Comparison of ENCODE assay signal across 8 cellular contexts in the genomic region with DNA sequence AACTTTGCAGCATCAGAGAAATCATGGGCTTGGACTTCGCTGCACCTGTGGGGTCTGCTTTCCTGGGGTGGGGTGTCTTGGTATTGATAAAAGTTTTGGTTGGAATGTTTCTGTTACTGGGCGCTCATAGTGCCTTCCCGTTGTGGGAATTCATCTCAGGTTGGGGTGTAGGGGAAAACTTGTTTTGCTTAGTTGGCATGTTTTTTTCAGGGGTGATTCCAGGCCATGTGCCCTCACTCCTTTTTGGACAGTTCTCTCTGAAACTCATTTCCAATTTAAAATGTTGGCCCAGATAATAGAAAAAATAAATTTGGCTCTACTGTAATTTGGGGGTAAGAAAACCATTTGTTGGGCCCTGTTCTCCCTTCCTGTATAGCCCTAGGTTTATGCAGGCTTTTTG. TPM values are rescaled to one million over a fixed set of nuclear protein-coding genes. Genes with fewer than 3 reads are reported as not detected.
A peak's percentile ranks its signal among the peaks of the same experiment; 100 is the strongest.
DNase-seq lines count a peak whose midpoint lies in the region; ATAC-seq lines count a peak whose summit lies in the region.

No MANE protein-coding gene starts in this region.

- H3K27ac ChIP-seq in subcutaneous abdominal adipose tissue (ENCODE audit: low read depth, low read length) = no peak overlapping the region

- H3K4me3 Mint-ChIP-seq in activated CD4-positive, alpha-beta memory T cell treated with anti-CD3 and anti-CD28 coated beads, Interleukin-2, amount 10 ng/mL, durations not matched to agents 7 days and 5 days = peak overlapping the region; percentile 56
- H3K4me3 Mint-ChIP-seq in activated CD4-positive, alpha-beta memory T cell treated with anti-CD3 and anti-CD28 coated beads for 36 hours = no peak overlapping the region
- H3K4me3 Mint-ChIP-seq in activated naive CD8-positive, alpha-beta T cell = peak overlapping the region; percentile 78
- peak overlapping the region; percentile 72 to 83 (median 75) for H3K4me3 Mint-ChIP-seq in immature natural killer cell

- DNase-seq in activated CD4-positive, alpha-beta memory T cell treated with anti-CD3 and anti-CD28 coated beads, Interleukin-2, amount 10 ng/mL, durations not matched to agents 7 days and 5 days = no peak
- no peak for DNase-seq in activated CD4-positive, alpha-beta memory T cell treated with anti-CD3 and anti-CD28 coated beads for 36 hours
- DNase-seq in immature natural killer cell (no peak), NCI-H146 treated with DMSO at 0.1 percent for 48 hours (lab: John Stamatoyannopoulos, UW; ENCODE audit: unreplicated experiment) (no peak)

- peaks cover 0 to 6% (median 0%) of the 10 kb centered on the region in 5 donors for H3K27me3 ChIP-seq in subcutaneous abdominal adipose tissue (ENCODE audit: control insufficient read depth in 5 of 5, insufficient read depth in 4 of 5, low read length in 5 of 5)

- intact Hi-C loops in activated CD4-positive, alpha-beta memory T cell treated with anti-CD3 and anti-CD28 coated beads for 36 hours (cut with micrococcal nuclease) = loop anchor here (10.0 kb wide), 2 partner anchors 427 to 637 kb away; no protein-coding TSS in a partner anchor

- no peak overlapping the region for H3K9ac ChIP-seq in subcutaneous abdominal adipose tissue (ENCODE audit: low read length in 5 of 5)

- no peaks in the 10 kb centered on the region for H3K9me3 Mint-ChIP-seq in activated CD4-positive, alpha-beta memory T cell treated with anti-CD3 and anti-CD28 coated beads, Interleukin-2, amount 10 ng/mL, durations not matched to agents 7 days and 5 days
- no peaks in the 10 kb centered on the region for H3K9me3 Mint-ChIP-seq in activated CD4-positive, alpha-beta memory T cell treated with anti-CD3 and anti-CD28 coated beads for 36 hours
- H3K9me3 Mint-ChIP-seq in activated naive CD8-positive, alpha-beta T cell (ENCODE audit: low read depth) = no peaks in the 10 kb centered on the region
- no peaks in the 10 kb centered on the region for H3K9me3 Mint-ChIP-seq in immature natural killer cell

- no peak for ATAC-seq in HG03378 (IDR thresholded peaks at IDR 0.05; ENCODE audit: unreplicated experiment)
- no peak for ATAC-seq in HG02885 (IDR thresholded peaks at IDR 0.05; ENCODE audit: poor library complexity, unreplicated experiment)

- no peaks in the 10 kb centered on the region for H3K36me3 Mint-ChIP-seq in activated CD4-positive, alpha-beta memory T cell treated with anti-CD3 and anti-CD28 coated beads, Interleukin-2, amount 10 ng/mL, durations not matched to agents 7 days and 5 days (ENCODE audit: low read depth)
- no peaks in the 10 kb centered on the region for H3K36me3 Mint-ChIP-seq in activated CD4-positive, alpha-beta memory T cell treated with anti-CD3 and anti-CD28 coated beads for 36 hours
- H3K36me3 Mint-ChIP-seq in activated naive CD8-positive, alpha-beta T cell = no peaks in the 10 kb centered on the region
- H3K36me3 Mint-ChIP-seq in immature natural killer cell = no peaks in the 10 kb centered on the region

- peak overlapping the region in 4 of 5 donors; percentile 72 to 83 (median 75) for H3K4me3 ChIP-seq in subcutaneous abdominal adipose tissue (ENCODE audit: low read depth in 1 of 5, low read length in 5 of 5)

- peaks cover 30% of the 10 kb centered on the region for H3K27me3 Mint-ChIP-seq in activated CD4-positive, alpha-beta memory T cell treated with anti-CD3 and anti-CD28 coated beads, Interleukin-2, amount 10 ng/mL, durations not matched to agents 7 days and 5 days
- peaks cover 9% of the 10 kb centered on the region for H3K27me3 Mint-ChIP-seq in activated CD4-positive, alpha-beta memory T cell treated with anti-CD3 and anti-CD28 coated beads for 36 hours
- peaks cover 23% of the 10 kb centered on the region for H3K27me3 Mint-ChIP-seq in activated naive CD8-positive, alpha-beta T cell
- peaks cover 2 to 9% (median 5%) of the 10 kb centered on the region in 3 donors for H3K27me3 Mint-ChIP-seq in immature natural killer cell (ENCODE audit: low read depth in 3 of 3)

- H3K27ac Mint-ChIP-seq in activated CD4-positive, alpha-beta memory T cell treated with anti-CD3 and anti-CD28 coated beads, Interleukin-2, amount 10 ng/mL, durations not matched to agents 7 days and 5 days = no peak overlapping the region
- H3K27ac Mint-ChIP-seq in activated CD4-positive, alpha-beta memory T cell treated with anti-CD3 and anti-CD28 coated beads for 36 hours = no peak overlapping the region
- H3K27ac Mint-ChIP-seq in activated naive CD8-positive, alpha-beta T cell = no peak overlapping the region
- peak overlapping the region in 1 of 6 donors; percentile 15 for H3K27ac Mint-ChIP-seq in immature natural killer cell

- CTCF ChIA-PET in activated CD4-positive, alpha-beta memory T cell treated with anti-CD3 and anti-CD28 coated beads, Interleukin-2, amount 10 ng/mL, durations not matched to agents 7 days and 5 days (lab: Charles Lee) = interaction anchor here (0.9 kb wide), 1 partner anchor 260 kb away, joined by 3 read pairs; no protein-coding TSS in a partner anchor
- CTCF ChIA-PET in activated CD4-positive, alpha-beta memory T cell treated with anti-CD3 and anti-CD28 coated beads for 36 hours (lab: Charles Lee) = interaction anchor here (1.1 kb wide), 1 partner anchor 175 kb away, joined by 3 read pairs; no protein-coding TSS in a partner anchor

- POLR2A ChIA-PET in activated CD4-positive, alpha-beta memory T cell treated with anti-CD3 and anti-CD28 coated beads, Interleukin-2, amount 10 ng/mL, durations not matched to agents 7 days and 5 days (lab: Charles Lee) = interaction anchor here (1.2 kb wide), 1 partner anchor 651 kb away, joined by 3 read pairs; a partner anchor contains a TSS
- POLR2A ChIA-PET in activated CD4-positive, alpha-beta memory T cell treated with anti-CD3 and anti-CD28 coated beads for 36 hours (lab: Charles Lee) = no interaction called here

- peaks cover 0 to 18% (median 11%) of the 10 kb centered on the region in 5 donors for H3K4me1 ChIP-seq in subcutaneous abdominal adipose tissue (ENCODE audit: control insufficient read depth in 5 of 5, insufficient read depth in 5 of 5, low read length in 5 of 5)

- H3K4me1 Mint-ChIP-seq in activated CD4-positive, alpha-beta memory T cell treated with anti-CD3 and anti-CD28 coated beads, Interleukin-2, amount 10 ng/mL, durations not matched to agents 7 days and 5 days = peaks cover 11% of the 10 kb centered on the region
- H3K4me1 Mint-ChIP-seq in activated CD4-positive, alpha-beta memory T cell treated with anti-CD3 and anti-CD28 coated beads for 36 hours (ENCODE audit: low read depth) = peaks cover 4% of the 10 kb centered on the region
- peaks cover 3% of the 10 kb centered on the region for H3K4me1 Mint-ChIP-seq in activated naive CD8-positive, alpha-beta T cell (ENCODE audit: low read depth)
- H3K4me1 Mint-ChIP-seq in immature natural killer cell = peaks cover 7 to 21% of the 10 kb centered on the region in 2 donors

- no peaks in the 10 kb centered on the region for H3K36me3 ChIP-seq in subcutaneous abdominal adipose tissue (ENCODE audit: control insufficient read depth in 5 of 5, insufficient read depth in 5 of 5, low read length in 5 of 5)

- no peaks in the 10 kb centered on the region for H3K9me3 ChIP-seq in subcutaneous abdominal adipose tissue (ENCODE audit: control insufficient read depth in 5 of 5, low read length in 5 of 5)

RNA-seq across cellular contexts. Expression of a gene that starts 1.5 kb away (rescaled TPM):
- total RNA-seq in activated CD4-positive, alpha-beta memory T cell treated with anti-CD3 and anti-CD28 coated beads, Interleukin-2, amount 10 ng/mL, durations not matched to agents 7 days and 5 days = under 1 TPM; 0.33 to 0.35 TPM
- under 1 TPM; 0.10 to 0.27 TPM for total RNA-seq in activated CD4-positive, alpha-beta memory T cell treated with anti-CD3 and anti-CD28 coated beads for 36 hours
- 1 to 10 TPM in 1 of 3 donors, under 1 TPM in 1, not detected in 1; 0.58 to 2.0 TPM for polyA plus RNA-seq in immature natural killer cell
